10 cellular contexts compared by ENCODE assay signal in genomic region chr2:75607988-75608683, GRCh38. TPM values are rescaled to one million over a fixed set of nuclear protein-coding genes. Genes with fewer than 3 reads are reported as not detected.
A peak's percentile ranks its signal among the peaks of the same experiment; 100 is the strongest.
DNase-seq lines count a peak whose midpoint lies in the region; ATAC-seq, FAIRE-seq and TF ChIP-seq lines count a peak whose summit lies in the region.
"Had no signal": no experiment of that assay in that cellular context is flagged by ENCODE, and none has a peak within 500 bp of the region (broad histone marks: within the 10 kb centered on the region; RNA-seq: fewer than 3 reads in every experiment).

No MANE protein-coding gene starts in this region.

- H3K79me1 ChIP-seq in H9 (ENCODE audit: insufficient read depth, low read depth, low read length, poor library complexity, severe bottlenecking): no peaks in the 10 kb centered on the region

- H4K8ac ChIP-seq in H9 (replicated peaks; ENCODE audit: insufficient read length, low read depth, low read length): no peak overlapping the region

- H3K4me2 ChIP-seq in H9 (ENCODE audit: insufficient read depth, insufficient read length, low read length) (peak overlapping the region; percentile 47), HepG2 (ENCODE audit: low read depth, low read length) (peak overlapping the region; percentile 79)

- TF ChIP-seq EP300 in HepG2 (IDR thresholded peaks at IDR 0.05; ENCODE audit: low read depth in 2 of 2, low read length in 2 of 2) (no peak), HepG2 (CRISPR knock-in tag; IDR thresholded peaks at IDR 0.05; ENCODE audit: borderline replicate concordance) (no peak)

- no peak overlapping the region for H2BK5ac ChIP-seq in H9 (ENCODE audit: insufficient read length, low read length)

- no peak overlapping the region for H3K4ac ChIP-seq in H9 (ENCODE audit: low read depth, low read length)

- H3K79me2 ChIP-seq in H9 (ENCODE audit: insufficient read depth, low read length) (no peaks in the 10 kb centered on the region), HepG2 (ENCODE audit: insufficient read depth, low read length) (no peaks in the 10 kb centered on the region)

- no peak overlapping the region for H2BK120ac ChIP-seq in H9 (ENCODE audit: low read depth, low read length, poor library complexity, severe bottlenecking)

- no peak overlapping the region for H2AK5ac ChIP-seq in H9 (ENCODE audit: insufficient read length, low read length)

- peak; percentile 40 for ATAC-seq in HepG2
- ATAC-seq in HG02678 (IDR thresholded peaks at IDR 0.05; ENCODE audit: unreplicated experiment): no peak
- no peak for ATAC-seq in HG03432 (IDR thresholded peaks at IDR 0.05; ENCODE audit: unreplicated experiment)

- H3K23ac ChIP-seq in H9 (ENCODE audit: insufficient read length, low read depth, low read length): no peak overlapping the region

- H3K27me3 ChIP-seq in A673 (replicated peaks; ENCODE audit: insufficient read depth, low read depth, low read length, poor library complexity): no peaks in the 10 kb centered on the region
- no peaks in the 10 kb centered on the region for H3K27me3 ChIP-seq in H9 (ENCODE audit: insufficient read depth, low read length)
- no peaks in the 10 kb centered on the region for H3K27me3 ChIP-seq in brain microvascular endothelial cell (replicated peaks)
- H3K27me3 ChIP-seq in HepG2 (ENCODE audit: control insufficient read depth in 1 of 2, insufficient read depth in 2 of 2, low read length in 2 of 2): no peaks in the 10 kb centered on the region; a peak in 1 of 5 replicates

- H3K9ac ChIP-seq in H9 (ENCODE audit: extremely low read depth, insufficient read length, low read length) (no peak overlapping the region), HepG2 (ENCODE audit: insufficient read depth, low read depth, low read length) (peak overlapping the region; percentile 25; the same call in 1 of the 2 replicates)

- H3K14ac ChIP-seq in H9 (ENCODE audit: insufficient read depth, low read length): no peak overlapping the region

- no peak for TF ChIP-seq POLR2A in HepG2 (IDR thresholded peaks at IDR 0.05; ENCODE audit: insufficient read depth in 1 of 2, low read depth in 2 of 2, low read length in 2 of 2)

- CTCF ChIA-PET in A673 (lab: Charles Lee): interaction anchor here (0.7 to 1.5 kb wide), 4 partner anchors 20 to 142 kb away, joined by 3 to 12 read pairs (median 4); partner anchors contain the start of gene EVA1A
- CTCF ChIA-PET in HepG2 (lab: Yijun Ruan, JAX; ENCODE audit: low intra/inter-chr PET ratio, low total read pairs): interaction anchor here (3.0 to 6.4 kb wide), 2 partner anchors 48 to 142 kb away, joined by 18 to 144 read pairs; partner anchors contain the start of gene EVA1A

- TF ChIP-seq CTCF in A673 (conservative IDR thresholded peaks at IDR 0.05; ENCODE audit: low read depth, low read length) (no peak), H9 (conservative IDR thresholded peaks at IDR 0.05) (no peak), brain microvascular endothelial cell (IDR thresholded peaks at IDR 0.05; ENCODE audit: low read depth, low read length, missing control alignments) (no peak), HepG2 (CRISPR knock-in tag; IDR thresholded peaks at IDR 0.05) (no peak)

- peak overlapping the region in 1 of 2 experiments; percentile 77; a peak in 2 of 5 replicates for H3K4me3 Mint-ChIP-seq in H9

- H3K4me1 ChIP-seq in A673 (ENCODE audit: insufficient read depth, low read length, poor library complexity, severe bottlenecking) (peaks cover 22% of the 10 kb centered on the region), H9 (ENCODE audit: insufficient read depth, low read length) (no peaks in the 10 kb centered on the region), HepG2 (ENCODE audit: insufficient read depth, low read length) (peaks cover 59% of the 10 kb centered on the region)

- H3K36me3 ChIP-seq in A673 (ENCODE audit: insufficient read depth, low read length, poor library complexity, severe bottlenecking) (no peaks in the 10 kb centered on the region), brain microvascular endothelial cell (replicated peaks) (no peaks in the 10 kb centered on the region), HepG2 (replicated peaks in 1 of 2; ENCODE audit: control insufficient read depth in 1 of 2, insufficient read depth in 2 of 2, low read length in 2 of 2) (no peaks in the 10 kb centered on the region)

- H2BK12ac ChIP-seq in H9 (ENCODE audit: insufficient read length, low read depth, low read length): no peak overlapping the region

- BruUV-seq in A673 (replicated peaks; lab: Mats Ljungman, UMichigan) (no TSS peak), HepG2 (replicated peaks; lab: Mats Ljungman, UMichigan) (no TSS peak)

- no peak overlapping the region for H2BK15ac ChIP-seq in H9 (ENCODE audit: low read depth, low read length)

- H2BK20ac ChIP-seq in H9 (ENCODE audit: low read depth, low read length, poor library complexity, severe bottlenecking): no peak overlapping the region

- in situ Hi-C loops in brain microvascular endothelial cell (cut with HindIII; ENCODE audit: low pct_ligation_motif_present, low sequenced_read_pairs): loop anchor here (25.0 kb wide), 1 partner anchor 146 kb away; no protein-coding TSS in a partner anchor
- in situ Hi-C loops in HepG2 (cut with HindIII; ENCODE audit: extremely low pct_ligation_motif_present, low pct_unique_long_range_greater_than_20kb): loop anchor here (5.0 to 25.0 kb wide), 4 partner anchors 36 to 546 kb away; no protein-coding TSS in a partner anchor

- H4K20me1 ChIP-seq in H9 (ENCODE audit: control insufficient read depth, insufficient read depth, insufficient read length) (no peaks in the 10 kb centered on the region), HepG2 (ENCODE audit: insufficient read depth, low read length) (no peaks in the 10 kb centered on the region)

- intact Hi-C loops in A673 (cut with micrococcal nuclease; ENCODE audit: unreplicated experiment) (loop anchor here (10.0 kb wide), 1 partner anchor 553 kb away; no protein-coding TSS in a partner anchor), HepG2 (cut with micrococcal nuclease; ENCODE audit: unreplicated experiment) (loop anchor here (2.0 kb wide), 1 partner anchor 85 kb away; no protein-coding TSS in a partner anchor)

- H3K56ac ChIP-seq in H9 (ENCODE audit: insufficient read length, low read depth, low read length): no peak overlapping the region

- no peak overlapping the region for H4K91ac ChIP-seq in H9 (ENCODE audit: insufficient read length, low read depth, low read length)

- no peaks in the 10 kb centered on the region for H3K9me3 ChIP-seq in A673 (ENCODE audit: low read depth, low read length, poor library complexity, severe bottlenecking)
- no peaks in the 10 kb centered on the region for H3K9me3 ChIP-seq in H9 (ENCODE audit: control insufficient read depth, low read depth, low read length)
- H3K9me3 ChIP-seq in HepG2 (ENCODE audit: low read length): no peaks in the 10 kb centered on the region

- POLR2A ChIA-PET in A673 (lab: Charles Lee; ENCODE audit: low non-redundant PET) (no interaction called here), HepG2 (lab: Yijun Ruan, JAX) (interaction anchor here (0.9 to 1.6 kb wide), 9 partner anchors 20 to 142 kb away, joined by 3 to 18 read pairs (median 4); partner anchors contain the start of gene EVA1A)

- H3T11ph ChIP-seq in H9 (ENCODE audit: low read length): no peak overlapping the region

- peaks cover 40% of the 10 kb centered on the region for H3K27me3 Mint-ChIP-seq in H9 (ENCODE audit: low read depth)

- no peaks in the 10 kb centered on the region; a peak in 1 of 7 replicates for H3K36me3 Mint-ChIP-seq in H9 (ENCODE audit: insufficient read depth in 1 of 3, low read depth in 3 of 3)
- H3K36me3 Mint-ChIP-seq: CD14-positive monocyte had no signal

- H3K18ac ChIP-seq in H9 (ENCODE audit: insufficient read length, low read depth, low read length): no peak overlapping the region

- peak; percentile 62 for DNase-seq in A673 (ENCODE audit: low spot score)
- DNase-seq in H9: peak; percentile 41
- no peak for DNase-seq in brain microvascular endothelial cell
- peak; percentile 49 for DNase-seq in HepG2 (ENCODE audit: low spot score)
- DNase-seq in foreskin melanocyte: no peak
- DNase-seq in activated naive CD4-positive, alpha-beta T cell treated with Interleukin-2 at 50 U/mL for 16 hours: no peak

- peaks cover 0 to 3% of the 10 kb centered on the region in 2 experiments; a peak in 2 of 5 replicates for H3K9me3 Mint-ChIP-seq in H9

- H3K23me2 ChIP-seq in H9 (ENCODE audit: insufficient read length, low read depth, low read length, poor library complexity, severe bottlenecking): no peaks in the 10 kb centered on the region

- no peak for TF ChIP-seq RAD21 in HepG2 (CRISPR knock-in tag; IDR thresholded peaks at IDR 0.05)

- H3K4me3 ChIP-seq in A673 (ENCODE audit: low read depth, low read length, poor library complexity, severe bottlenecking) (no peak overlapping the region), brain microvascular endothelial cell (ENCODE audit: low read depth, low read length) (no peak overlapping the region), HepG2 (replicated peaks in 1 of 3; ENCODE audit: insufficient read depth in 1 of 3, low read depth in 2 of 3, low read length in 3 of 3) (peak overlapping the region in 1 of 3 experiments; percentile 28; a peak in 1 of 6 replicates)

- H3K27ac ChIP-seq in A673 (ENCODE audit: low read depth, low read length, poor library complexity, severe bottlenecking) (no peak overlapping the region), H9 (ENCODE audit: insufficient read length, low read depth, low read length) (no peak overlapping the region), brain microvascular endothelial cell (peak overlapping the region; percentile 87), HepG2 (ENCODE audit: extremely low read length, insufficient read depth, low read length) (peak overlapping the region; percentile 8)

- H4K5ac ChIP-seq in H9 (ENCODE audit: insufficient read length, low read depth, low read length): no peak overlapping the region

- peaks cover 22 to 32% of the 10 kb centered on the region in 2 experiments for H3K4me1 Mint-ChIP-seq in H9

- peak overlapping the region in 1 of 3 experiments; percentile 95; a peak in 2 of 7 replicates for H3K27ac Mint-ChIP-seq in H9
- H3K27ac Mint-ChIP-seq: CD14-positive monocyte had no signal

- H2AFZ ChIP-seq in H9 (ENCODE audit: low read length): no peak overlapping the region
- peak overlapping the region; percentile 48 for H2AFZ ChIP-seq in HepG2 (ENCODE audit: low read length)

- no CpG with 5 or more reads among the region's 7 CpGs for WGBS in H9 (ENCODE audit: extremely low coverage, insufficient read length, low lambda C conversion rate)
- 79% methylated on average over 7 of the region's 7 CpGs for WGBS in HepG2 (ENCODE audit: low lambda C conversion rate)

- FAIRE-seq in HepG2 (lab: Jason Lieb, UNC): peak; percentile 34
- FAIRE-seq: H54 had no signal

RNA-seq across cellular contexts. Expression of gene MRPL19, which starts 38.4 kb away (rescaled TPM):
- 94.0 and 98.4 TPM in 2 replicates for total RNA-seq in A673 (2021)
- 70.0 and 73.0 TPM in 2 replicates for total RNA-seq in H9 (2021)
- total RNA-seq in HepG2 (2016; rRNA removed; fragmentation: Illumina TruSeq; extraction: Trizol): 163 and 248 TPM in 2 replicates
- total RNA-seq in HepG2 (2016; cell fraction: cytosol; rRNA removed; fragmentation: Illumina TruSeq; extraction: Trizol; ENCODE audit: low read depth): 60.1 and 62.4 TPM in 2 replicates
- 157 and 259 TPM in 2 replicates for total RNA-seq in HepG2 (2016; cell fraction: insoluble cytoplasmic fraction; rRNA removed; fragmentation: Illumina TruSeq; extraction: Trizol)
- total RNA-seq in HepG2 (2016; cell fraction: membrane; rRNA removed; fragmentation: Illumina TruSeq; extraction: Trizol): 81.7 and 88.8 TPM in 2 replicates
- total RNA-seq in HepG2 (2016; cell fraction: nucleus; rRNA removed; fragmentation: Illumina TruSeq; extraction: Trizol): 77.4 and 86.6 TPM in 2 replicates
- 27.7 and 43.2 TPM in 2 replicates for polyA plus RNA-seq in HepG2 (2011; rRNA removed)
- 22.2 and 26.1 TPM in 2 replicates for polyA plus RNA-seq in HepG2 (2011; cell fraction: cytosol; rRNA removed)
- 15.2 and 16.6 TPM in 2 replicates for polyA plus RNA-seq in HepG2 (2011; cell fraction: nucleus; rRNA removed)
- 37.9 and 66.8 TPM in 2 replicates for polyA plus RNA-seq in HepG2 (2012)
- 54.7 and 55.9 TPM in 2 replicates for polyA plus RNA-seq in HepG2 (2016; cell fraction: cytosol; fragmentation: Illumina TruSeq; extraction: Trizol; ENCODE audit: low read depth)
- 233 and 251 TPM in 2 replicates for polyA plus RNA-seq in HepG2 (2016; cell fraction: insoluble cytoplasmic fraction; fragmentation: Illumina TruSeq; extraction: Trizol; ENCODE audit: low read depth)
- polyA plus RNA-seq in HepG2 (2016; cell fraction: membrane; fragmentation: Illumina TruSeq; extraction: Trizol; ENCODE audit: low read depth): 56.1 and 61.5 TPM in 2 replicates
- polyA plus RNA-seq in HepG2 (2016; cell fraction: nucleus; fragmentation: Illumina TruSeq; extraction: Trizol; ENCODE audit: insufficient read depth, low read depth): 72.7 and 74.8 TPM in 2 replicates
- 14.2 and 34.0 TPM in 2 replicates for polyA minus RNA-seq in HepG2 (2011; rRNA and poly(A)+ RNA removed; ENCODE audit: low replicate concordance)
- polyA minus RNA-seq in HepG2 (2011; cell fraction: cytosol; rRNA and poly(A)+ RNA removed): 30.5 and 33.6 TPM in 2 replicates
- polyA minus RNA-seq in HepG2 (2011; cell fraction: nucleus; rRNA and poly(A)+ RNA removed): 101 and 126 TPM in 2 replicates

RNA-seq across cellular contexts. Expression of gene EVA1A, which starts 47.4 kb away (rescaled TPM):
- 4.0 and 4.3 TPM in 2 replicates for total RNA-seq in A673 (2021)
- total RNA-seq in H9 (2021): 0.68 and 1.7 TPM in 2 replicates
- 55.9 and 57.8 TPM in 2 replicates for total RNA-seq in HepG2 (2016; rRNA removed; fragmentation: Illumina TruSeq; extraction: Trizol)
- 25.1 and 29.0 TPM in 2 replicates for total RNA-seq in HepG2 (2016; cell fraction: cytosol; rRNA removed; fragmentation: Illumina TruSeq; extraction: Trizol; ENCODE audit: low read depth)
- 52.7 and 57.5 TPM in 2 replicates for total RNA-seq in HepG2 (2016; cell fraction: insoluble cytoplasmic fraction; rRNA removed; fragmentation: Illumina TruSeq; extraction: Trizol)
- 48.2 and 58.4 TPM in 2 replicates for total RNA-seq in HepG2 (2016; cell fraction: membrane; rRNA removed; fragmentation: Illumina TruSeq; extraction: Trizol)
- total RNA-seq in HepG2 (2016; cell fraction: nucleus; rRNA removed; fragmentation: Illumina TruSeq; extraction: Trizol): 46.1 and 58.2 TPM in 2 replicates
- 57.5 and 65.4 TPM in 2 replicates for polyA plus RNA-seq in HepG2 (2011; rRNA removed)
- 53.6 and 68.8 TPM in 2 replicates for polyA plus RNA-seq in HepG2 (2011; cell fraction: cytosol; rRNA removed)
- 77.6 and 80.4 TPM in 2 replicates for polyA plus RNA-seq in HepG2 (2011; cell fraction: nucleus; rRNA removed)
- polyA plus RNA-seq in HepG2 (2012): 44.8 and 48.8 TPM in 2 replicates
- polyA plus RNA-seq in HepG2 (2016; cell fraction: cytosol; fragmentation: Illumina TruSeq; extraction: Trizol; ENCODE audit: low read depth): 23.6 and 36.8 TPM in 2 replicates
- 46.2 and 49.2 TPM in 2 replicates for polyA plus RNA-seq in HepG2 (2016; cell fraction: insoluble cytoplasmic fraction; fragmentation: Illumina TruSeq; extraction: Trizol; ENCODE audit: low read depth)
- 37.8 and 44.2 TPM in 2 replicates for polyA plus RNA-seq in HepG2 (2016; cell fraction: membrane; fragmentation: Illumina TruSeq; extraction: Trizol; ENCODE audit: low read depth)
- polyA plus RNA-seq in HepG2 (2016; cell fraction: nucleus; fragmentation: Illumina TruSeq; extraction: Trizol; ENCODE audit: insufficient read depth, low read depth): 60.9 and 62.0 TPM in 2 replicates
- polyA minus RNA-seq in HepG2 (2011; rRNA and poly(A)+ RNA removed; ENCODE audit: low replicate concordance): 186 TPM in 1 of 2 replicates, not detected in the other
- polyA minus RNA-seq in HepG2 (2011; cell fraction: cytosol; rRNA and poly(A)+ RNA removed): 51.4 TPM in 2 replicates
- 70.1 and 71.3 TPM in 2 replicates for polyA minus RNA-seq in HepG2 (2011; cell fraction: nucleus; rRNA and poly(A)+ RNA removed)
- polyA plus RNA-seq: CD14-positive monocyte had no signal

Comparison
In these comparisons a context has a peak if more than half of its experiments do, and no peak if none do; other contexts are left out.
1. DNase-seq: peak in A673 (single experiment), H9 (single experiment) and HepG2 (single experiment); none in brain microvascular endothelial cell (single experiment), foreskin melanocyte (single experiment) and activated naive CD4-positive, alpha-beta T cell treated with Interleukin-2 at 50 U/mL for 16 hours (single experiment).
2. H3K27ac ChIP-seq: peak in brain microvascular endothelial cell (single experiment) and HepG2 (single experiment); none in A673 (single experiment) and H9 (single experiment).